Comparison of ENCODE assay signal across 19 cellular contexts in genomic region chr14:36478782-36479181, GRCh38. TPM values are rescaled to one million over a fixed set of nuclear protein-coding genes. Genes with fewer than 3 reads are reported as not detected.
DNase-seq lines count a peak whose midpoint lies in the region; ATAC-seq, FAIRE-seq and TF ChIP-seq lines count a peak whose summit lies in the region.
"Had no signal": no experiment of that assay in that cellular context is flagged by ENCODE, and none has a peak within 500 bp of the region (broad histone marks: within the 10 kb centered on the region; RNA-seq: fewer than 3 reads in every experiment).

No MANE protein-coding gene starts in this region.

- H3K4me3 Mint-ChIP-seq in astrocyte (ENCODE audit: unreplicated experiment): no peak overlapping the region
- no peak overlapping the region for H3K4me3 Mint-ChIP-seq in stimulated activated memory B cell treated with anti-CD40 and anti-IgM and Interleukin-4, amounts not matched to agents 10 μg/mL and 1 μg/mL and 100 μg/mL, for 72 hours

- no peaks in the 10 kb centered on the region for H3K9me3 Mint-ChIP-seq in astrocyte (ENCODE audit: unreplicated experiment)
- no peaks in the 10 kb centered on the region for H3K9me3 Mint-ChIP-seq in stimulated activated memory B cell treated with anti-CD40 and anti-IgM and Interleukin-4, amounts not matched to agents 10 μg/mL and 1 μg/mL and 100 μg/mL, for 72 hours

- H3K9me3 ChIP-seq in astrocyte (ENCODE audit: insufficient read depth, low read depth, low read length): no peaks in the 10 kb centered on the region
- no peaks in the 10 kb centered on the region for H3K9me3 ChIP-seq in heart right ventricle
- H3K9me3 ChIP-seq: prostate gland had no signal

- H3K27me3 ChIP-seq in astrocyte (ENCODE audit: insufficient read depth, low read length) (no peaks in the 10 kb centered on the region), heart right ventricle (peaks cover 0 to 37% (median 10%) of the 10 kb centered on the region in 7 donors)

- no peaks in the 10 kb centered on the region for H4K20me1 ChIP-seq in astrocyte (ENCODE audit: insufficient read depth, low read length)

- TF ChIP-seq CTCF in astrocyte (IDR thresholded peaks at IDR 0.05; ENCODE audit: insufficient read depth, low read depth, low read length) (no peak), heart right ventricle (IDR thresholded peaks at IDR 0.05) (no peak)

- no peaks in the 10 kb centered on the region for H3K36me3 Mint-ChIP-seq in astrocyte (ENCODE audit: low read depth, unreplicated experiment)
- H3K36me3 Mint-ChIP-seq in stimulated activated memory B cell treated with anti-CD40 and anti-IgM and Interleukin-4, amounts not matched to agents 10 μg/mL and 1 μg/mL and 100 μg/mL, for 72 hours: no peaks in the 10 kb centered on the region

- no peak overlapping the region for H3K9ac ChIP-seq in astrocyte (ENCODE audit: low read length)

- H3K4me3 ChIP-seq in astrocyte (ENCODE audit: insufficient read depth, low read depth, low read length) (no peak overlapping the region), heart right ventricle (no peak overlapping the region)
- H3K4me3 ChIP-seq: prostate gland had no signal

- no peak for FAIRE-seq in astrocyte (lab: Jason Lieb, UNC)

- no peak overlapping the region for H2AFZ ChIP-seq in astrocyte (ENCODE audit: low read depth, low read length)

- no peaks in the 10 kb centered on the region for H3K36me3 ChIP-seq in astrocyte (ENCODE audit: insufficient read depth, low read length)
- no peaks in the 10 kb centered on the region for H3K36me3 ChIP-seq in heart right ventricle
- H3K36me3 ChIP-seq: prostate gland had no signal

- no peak overlapping the region for H3K4me2 ChIP-seq in astrocyte (ENCODE audit: low read length)

- H3K4me1 ChIP-seq in astrocyte (ENCODE audit: insufficient read depth, low read length): no peaks in the 10 kb centered on the region
- no peaks in the 10 kb centered on the region for H3K4me1 ChIP-seq in heart right ventricle
- H3K4me1 ChIP-seq: prostate gland had no signal

- DNase-seq in astrocyte (ENCODE audit: low read depth): peak; percentile 54
- DNase-seq in NCI-H82 treated with DMSO at 0.1 percent for 48 hours (lab: John Stamatoyannopoulos, UW; ENCODE audit: unreplicated experiment): no peak
- no peak for DNase-seq in heart right ventricle
- DNase-seq in NK-92 treated with Interleukin-12 subunit alpha and Interleukin-12 subunit beta, amount 100 ng/mL, for 24 hours (lab: John Stamatoyannopoulos, UW): no peak
- DNase-seq: activated CD4-positive, CD25-positive, alpha-beta regulatory T cell; activated gamma-delta T cell treated with Interleukin-2 at 50 U/mL for 16 hours; central memory CD4-positive, alpha-beta T cell; erythroblast; mesendoderm; NCI-H1092; NCI-H524 treated with DMSO at 0.1 percent for 48 hours; stimulated activated CD4-positive, alpha-beta T cell treated with anti-CD3 and anti-CD28 coated beads, Interleukin-4, amount 100 ng/mL, for 4 hours had no signal

- intact Hi-C loops in heart right ventricle (cut with DNase I): no loop called here

- H3K27ac ChIP-seq in astrocyte (ENCODE audit: low read depth, low read length): no peak overlapping the region
- H3K27ac ChIP-seq in heart right ventricle: no peak overlapping the region
- H3K27ac ChIP-seq: C4-2B, prostate gland had no signal

- H3K27ac Mint-ChIP-seq in astrocyte (ENCODE audit: unreplicated experiment): no peak overlapping the region
- no peak overlapping the region for H3K27ac Mint-ChIP-seq in stimulated activated memory B cell treated with anti-CD40 and anti-IgM and Interleukin-4, amounts not matched to agents 10 μg/mL and 1 μg/mL and 100 μg/mL, for 72 hours

- WGBS in heart right ventricle, 2 donors: 0 to 32% methylated on average over 1 of the region's 1 CpG

- no peaks in the 10 kb centered on the region for H3K79me2 ChIP-seq in astrocyte (ENCODE audit: insufficient read depth, low read length)

- peaks cover 10% of the 10 kb centered on the region for H3K4me1 Mint-ChIP-seq in astrocyte (ENCODE audit: low read depth, unreplicated experiment)
- no peaks in the 10 kb centered on the region for H3K4me1 Mint-ChIP-seq in stimulated activated memory B cell treated with anti-CD40 and anti-IgM and Interleukin-4, amounts not matched to agents 10 μg/mL and 1 μg/mL and 100 μg/mL, for 72 hours

- ATAC-seq in GM18508 (IDR thresholded peaks at IDR 0.05; ENCODE audit: insufficient read depth, unreplicated experiment): peak; percentile 55
- ATAC-seq in GM21381 (IDR thresholded peaks at IDR 0.05; ENCODE audit: unreplicated experiment): peak; percentile 60
- ATAC-seq in HG03457 (IDR thresholded peaks at IDR 0.05; ENCODE audit: unreplicated experiment): peak; percentile 67
- no peak for ATAC-seq in heart right ventricle
- no peak for ATAC-seq in stimulated activated memory B cell treated with anti-CD40 and anti-IgM and Interleukin-4, amounts not matched to agents 10 μg/mL and 1 μg/mL and 100 μg/mL, for 72 hours
- ATAC-seq: SK-N-SH treated with all-trans-retinoic acid at 6 μM for 48 hours had no signal

- H3K27me3 Mint-ChIP-seq in astrocyte (ENCODE audit: low read depth, unreplicated experiment): peaks cover 22% of the 10 kb centered on the region
- peaks cover 7% of the 10 kb centered on the region for H3K27me3 Mint-ChIP-seq in stimulated activated memory B cell treated with anti-CD40 and anti-IgM and Interleukin-4, amounts not matched to agents 10 μg/mL and 1 μg/mL and 100 μg/mL, for 72 hours

RNA-seq across cellular contexts. Expression of gene NKX2-1, which starts 41.2 kb away (rescaled TPM):
- total RNA-seq in astrocyte (not detected in 2 replicates), heart right ventricle (not detected)
- polyA plus RNA-seq in heart right ventricle: not detected
- total RNA-seq: prostate gland had no signal

Comparison
In these comparisons a context has a peak if more than half of its experiments do, and no peak if none do; other contexts are left out.
1. ATAC-seq: peak in GM18508 (single experiment), GM21381 (single experiment) and HG03457 (single experiment); none in heart right ventricle (0 of 8) and stimulated activated memory B cell treated with anti-CD40 and anti-IgM and Interleukin-4, amounts not matched to agents 10 μg/mL and 1 μg/mL and 100 μg/mL, for 72 hours (single experiment).